9 cellular contexts compared by ENCODE assay signal in genomic region chr13:40992678-40993077, GRCh38. TPM values are rescaled to one million over a fixed set of nuclear protein-coding genes. Genes with fewer than 3 reads are reported as not detected.
A peak's percentile ranks its signal among the peaks of the same experiment; 100 is the strongest.
DNase-seq lines count a peak whose midpoint lies in the region; ATAC-seq, FAIRE-seq and TF ChIP-seq lines count a peak whose summit lies in the region.
"Had no signal": no experiment of that assay in that cellular context is flagged by ENCODE, and none has a peak within 500 bp of the region (broad histone marks: within the 10 kb centered on the region; RNA-seq: fewer than 3 reads in every experiment).

No MANE protein-coding gene starts in this region.

- no peaks in the 10 kb centered on the region for H3K36me3 ChIP-seq in Panc1 (ENCODE audit: control insufficient read depth, insufficient read depth, low read length)
- no peaks in the 10 kb centered on the region for H3K36me3 ChIP-seq in endothelial cell of umbilical vein (ENCODE audit: control insufficient read depth in 2 of 2, extremely low read depth in 1 of 2, insufficient read depth in 2 of 2, low read length in 2 of 2)

- no peaks in the 10 kb centered on the region for H3K9me3 ChIP-seq in Panc1 (ENCODE audit: control insufficient read depth, insufficient read depth, low read depth, low read length)
- no peaks in the 10 kb centered on the region for H3K9me3 ChIP-seq in endothelial cell of umbilical vein (replicated peaks; ENCODE audit: control insufficient read depth, insufficient read depth, low read length)

- H3K36me3 Mint-ChIP-seq in stimulated activated effector memory CD8-positive, alpha-beta T cell treated with anti-CD3 and anti-CD28 coated beads, Interleukin-12 subunit alpha, Interleukin-12 subunit beta, amount 100 ng/mL, for 72 hours = peaks cover 36% of the 10 kb centered on the region

- DNase-seq in NCI-H2196 (lab: John Stamatoyannopoulos, UW; ENCODE audit: unreplicated experiment) (peak; percentile 11), NCI-H2196 treated with DMSO at 0.1 percent for 48 hours (lab: John Stamatoyannopoulos, UW; ENCODE audit: unreplicated experiment) (no peak), Panc1 (ENCODE audit: low read depth, low spot score) (no peak), endothelial cell of umbilical vein (ENCODE audit: low read depth, low spot score) (peak; percentile 28), DMS79 treated with DMSO at 0.1 percent for 48 hours (lab: John Stamatoyannopoulos, UW) (no peak)
- no peak for DNase-seq in stimulated activated effector memory CD8-positive, alpha-beta T cell treated with anti-CD3 and anti-CD28 coated beads, Interleukin-12 subunit alpha, Interleukin-12 subunit beta, amount 100 ng/mL, for 72 hours (ENCODE audit: low spot score in 2 of 2)
- DNase-seq: kidney glomerular epithelial cell had no signal

- H3K27me3 ChIP-seq in Panc1 (ENCODE audit: control insufficient read depth, insufficient read depth, low read length) (no peaks in the 10 kb centered on the region), endothelial cell of umbilical vein (ENCODE audit: control insufficient read depth in 2 of 2, insufficient read depth in 2 of 2, low read length in 2 of 2) (no peaks in the 10 kb centered on the region)

- in situ Hi-C loops in Panc1 (cut with HindIII; ENCODE audit: low pct_unique_long_range_greater_than_20kb, low sequenced_read_pairs) = no loop called here

- no peak for TF ChIP-seq POLR2A in endothelial cell of umbilical vein (IDR thresholded peaks at IDR 0.05; ENCODE audit: low read depth, low read length)

- dilution Hi-C loops in endothelial cell of umbilical vein (cut with MboI; ENCODE audit: extremely low pct_ligation_motif_present, low sequenced_read_pairs) = no loop called here

- H4K20me1 ChIP-seq in endothelial cell of umbilical vein (replicated peaks; ENCODE audit: control insufficient read depth, extremely low read depth, insufficient read depth, low read length) = no peaks in the 10 kb centered on the region

- TF ChIP-seq CTCF in Panc1 (IDR thresholded peaks at IDR 0.05) = peak; percentile 18; the same call in 1 of the 2 replicates
- TF ChIP-seq CTCF in endothelial cell of umbilical vein (IDR thresholded peaks at IDR 0.05; ENCODE audit: extremely low read depth in 1 of 2, insufficient read depth in 1 of 2, low read depth in 1 of 2, low read length in 2 of 2) = no peak

- H3K27ac Mint-ChIP-seq in stimulated activated effector memory CD8-positive, alpha-beta T cell treated with anti-CD3 and anti-CD28 coated beads, Interleukin-12 subunit alpha, Interleukin-12 subunit beta, amount 100 ng/mL, for 72 hours = peak overlapping the region; percentile 26

- H3K27ac ChIP-seq in Panc1 (ENCODE audit: low read length) = no peak overlapping the region
- no peak overlapping the region for H3K27ac ChIP-seq in endothelial cell of umbilical vein (ENCODE audit: insufficient read depth, low read depth, low read length)

- POLR2A ChIA-PET in Panc1 (lab: Charles Lee) = no interaction called here
- POLR2A ChIA-PET in endothelial cell of umbilical vein (lab: Charles Lee) = interaction anchor here (0.6 kb wide), 1 partner anchor 356 kb away, joined by 10 read pairs; no protein-coding TSS in a partner anchor

- ATAC-seq in Panc1 (no peak), HG02884 (IDR thresholded peaks at IDR 0.05; ENCODE audit: unreplicated experiment) (no peak), GM19463 (IDR thresholded peaks at IDR 0.05; ENCODE audit: unreplicated experiment) (no peak)
- ATAC-seq in stimulated activated effector memory CD8-positive, alpha-beta T cell treated with anti-CD3 and anti-CD28 coated beads, Interleukin-12 subunit alpha, Interleukin-12 subunit beta, amount 100 ng/mL, for 72 hours = no peak

- H3K9me1 ChIP-seq in endothelial cell of umbilical vein (replicated peaks; ENCODE audit: control insufficient read depth, extremely low read depth, insufficient read depth, low read length) = no peaks in the 10 kb centered on the region

- H3K9ac ChIP-seq in endothelial cell of umbilical vein (replicated peaks; ENCODE audit: extremely low read depth, insufficient read depth, low read length) = no peak overlapping the region

- CTCF ChIA-PET in Panc1 (lab: Charles Lee) = interaction anchor here (0.8 kb wide), 1 partner anchor 215 kb away, joined by 3 read pairs; no protein-coding TSS in a partner anchor
- CTCF ChIA-PET in endothelial cell of umbilical vein (lab: Charles Lee) = interaction anchor here (0.8 to 2.5 kb wide), 8 partner anchors 10 to 215 kb away, joined by 3 to 12 read pairs (median 4); no protein-coding TSS in a partner anchor

- H3K4me2 ChIP-seq in endothelial cell of umbilical vein (ENCODE audit: insufficient read depth, low read length) = no peak overlapping the region

- H3K9me3 Mint-ChIP-seq in stimulated activated effector memory CD8-positive, alpha-beta T cell treated with anti-CD3 and anti-CD28 coated beads, Interleukin-12 subunit alpha, Interleukin-12 subunit beta, amount 100 ng/mL, for 72 hours = no peaks in the 10 kb centered on the region

- H3K4me3 ChIP-seq in Panc1 (ENCODE audit: low read depth in 2 of 2, low read length in 2 of 2) = no peak overlapping the region
- no peak overlapping the region for H3K4me3 ChIP-seq in endothelial cell of umbilical vein (replicated peaks in 1 of 3; ENCODE audit: insufficient read depth in 1 of 3, low read depth in 1 of 3, low read length in 3 of 3)

- FAIRE-seq in endothelial cell of umbilical vein (lab: Jason Lieb, UNC) = peak; percentile 78

- H2AFZ ChIP-seq in endothelial cell of umbilical vein (ENCODE audit: low read depth, low read length) = no peak overlapping the region

- peaks cover 62% of the 10 kb centered on the region for H3K4me1 Mint-ChIP-seq in stimulated activated effector memory CD8-positive, alpha-beta T cell treated with anti-CD3 and anti-CD28 coated beads, Interleukin-12 subunit alpha, Interleukin-12 subunit beta, amount 100 ng/mL, for 72 hours

- H3K4me1 ChIP-seq in Panc1 (ENCODE audit: control insufficient read depth, insufficient read depth, low read length) = peaks cover 6% of the 10 kb centered on the region; the same call in 1 of the 2 replicates
- no peaks in the 10 kb centered on the region for H3K4me1 ChIP-seq in endothelial cell of umbilical vein (ENCODE audit: control insufficient read depth, extremely low read depth, insufficient read depth, low read length)

- BruUV-seq in Panc1 (replicated peaks; lab: Mats Ljungman, UMichigan) (no TSS peak), endothelial cell of umbilical vein (replicated peaks; lab: Mats Ljungman, UMichigan) (no TSS peak)

- H3K4me3 Mint-ChIP-seq in stimulated activated effector memory CD8-positive, alpha-beta T cell treated with anti-CD3 and anti-CD28 coated beads, Interleukin-12 subunit alpha, Interleukin-12 subunit beta, amount 100 ng/mL, for 72 hours = no peak overlapping the region

- peaks cover 39% of the 10 kb centered on the region for H3K79me2 ChIP-seq in endothelial cell of umbilical vein (ENCODE audit: control insufficient read depth, insufficient read depth, low read length)

- intact Hi-C loops in Panc1 (cut with micrococcal nuclease; ENCODE audit: unreplicated experiment) (no loop called here), endothelial cell of umbilical vein (cut with micrococcal nuclease) (loop anchor here (1.0 kb wide), 1 partner anchor 7 kb away; no protein-coding TSS in a partner anchor)

TF ChIP-seq in endothelial cell of umbilical vein, 7 proteins besides CTCF, POLR2A, EP300 and RAD21:
- TF ChIP-seq GATA2 (IDR thresholded peaks at IDR 0.05; ENCODE audit: insufficient read depth, insufficient read length, low read depth, low read length) (no peak), JUN (IDR thresholded peaks at IDR 0.05; ENCODE audit: borderline replicate concordance, insufficient read depth, insufficient read length, low read depth) (no peak), MAX (IDR thresholded peaks at IDR 0.05; ENCODE audit: insufficient read depth, insufficient read length) (no peak), MYC (IDR thresholded peaks at IDR 0.05; ENCODE audit: low read depth, low read length) (no peak), POLR2AphosphoS5 (IDR thresholded peaks at IDR 0.05; ENCODE audit: insufficient read depth, low read depth, low read length) (no peak), EZH2 (IDR thresholded peaks at IDR 0.05; ENCODE audit: borderline replicate concordance, low read depth, low read length, severe bottlenecking) (no peak), FOS (IDR thresholded peaks at IDR 0.05; ENCODE audit: borderline replicate concordance, insufficient read depth, low read length) (no peak)

RNA-seq across cellular contexts. Expression of gene ELF1, which starts 26.4 kb away (rescaled TPM):
- 28.5 TPM for total RNA-seq in Panc1 (2021; ENCODE audit: unreplicated experiment)
- 19.9 TPM for polyA plus RNA-seq in Panc1 (2012; ENCODE audit: insufficient read length)
- total RNA-seq in endothelial cell of umbilical vein = 61.2 and 62.5 TPM in 2 replicates
- 28.6 and 31.8 TPM in 2 replicates for polyA plus RNA-seq in endothelial cell of umbilical vein
- polyA plus RNA-seq in endothelial cell of umbilical vein (2011; cell fraction: cytosol; rRNA removed) = 26.3 and 29.4 TPM in 2 replicates
- polyA plus RNA-seq in endothelial cell of umbilical vein (2011; cell fraction: nucleus; rRNA removed) = 49.6 TPM in 2 replicates
- polyA plus RNA-seq in endothelial cell of umbilical vein (2012) = 49.5 and 49.7 TPM in 2 replicates
- 57.9 and 67.6 TPM in 2 replicates for polyA minus RNA-seq in endothelial cell of umbilical vein
- polyA minus RNA-seq in endothelial cell of umbilical vein (2011; cell fraction: cytosol; rRNA and poly(A)+ RNA removed) = 12.8 TPM
- polyA minus RNA-seq in endothelial cell of umbilical vein (2011; cell fraction: nucleus; rRNA and poly(A)+ RNA removed) = 81.5 and 119 TPM in 2 replicates

Comparison
In these comparisons a context has a peak if more than half of its experiments do, and no peak if none do; other contexts are left out.
1. DNase-seq: peak in NCI-H2196 (single experiment) and endothelial cell of umbilical vein (single experiment); none in NCI-H2196 treated with DMSO at 0.1 percent for 48 hours (single experiment), Panc1 (single experiment), stimulated activated effector memory CD8-positive, alpha-beta T cell treated with anti-CD3 and anti-CD28 coated beads, Interleukin-12 subunit alpha, Interleukin-12 subunit beta, amount 100 ng/mL, for 72 hours (0 of 2) and DMS79 treated with DMSO at 0.1 percent for 48 hours (single experiment).